ENCODE assay signal across 12 cellular contexts in the genomic region with DNA sequence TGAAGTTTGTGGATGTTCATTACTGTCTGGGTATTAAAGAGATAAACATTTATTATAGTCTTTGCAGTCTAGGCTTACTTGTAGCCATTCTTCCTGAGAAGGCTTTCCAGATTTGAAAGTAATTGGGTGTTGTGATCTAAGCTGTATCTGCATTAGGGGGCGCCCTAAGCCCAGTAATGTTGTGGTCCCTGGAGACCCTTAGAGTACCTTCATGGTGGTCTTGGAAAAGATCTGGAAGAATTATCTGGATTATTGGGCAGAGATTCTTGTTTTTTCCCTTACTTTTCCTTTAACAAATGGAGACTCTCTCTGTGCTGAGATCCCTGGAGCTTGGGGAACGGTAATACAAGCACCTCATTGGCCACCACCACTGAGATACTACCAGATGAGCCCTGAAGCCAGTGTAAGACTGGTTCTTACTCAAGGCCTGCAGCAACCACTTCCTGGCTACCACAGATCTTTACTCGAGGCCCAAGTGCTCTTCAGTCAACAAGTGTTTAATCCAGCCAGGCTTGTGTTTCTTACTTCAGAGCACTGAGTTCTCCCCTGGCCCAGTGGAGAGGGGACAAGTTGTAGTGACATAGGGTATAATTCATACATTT.
DNase-seq lines count a peak whose midpoint lies in the region; FAIRE-seq and TF ChIP-seq lines count a peak whose summit lies in the region.
"Had no signal": no experiment of that assay in that cellular context is flagged by ENCODE, and none has a peak within 500 bp of the region (broad histone marks: within the 10 kb centered on the region; RNA-seq: fewer than 3 reads in every experiment).

No MANE protein-coding gene starts in this region.

- no peaks in the 10 kb centered on the region for H3K9me3 ChIP-seq in A673 (ENCODE audit: low read depth, low read length, poor library complexity, severe bottlenecking)
- no peaks in the 10 kb centered on the region for H3K9me3 ChIP-seq in SJCRH30 (replicated peaks)

- H3K4me3 ChIP-seq in A673 (ENCODE audit: low read depth, low read length, poor library complexity, severe bottlenecking), result no peak overlapping the region
- H3K4me3 ChIP-seq in SJCRH30, result no peak overlapping the region
- no peak overlapping the region for H3K4me3 ChIP-seq in foreskin fibroblast (ENCODE audit: low read depth in 1 of 2, low read length in 2 of 2)

- TF ChIP-seq CTCF in A673 (conservative IDR thresholded peaks at IDR 0.05; ENCODE audit: low read depth, low read length) (peak; percentile 54), foreskin fibroblast (IDR thresholded peaks at IDR 0.05; ENCODE audit: low read depth, low read length) (peak; percentile 21)

- CTCF ChIA-PET in A673 (lab: Charles Lee), result interaction anchor here (1.0 kb wide), 1 partner anchor 485 kb away, joined by 4 read pairs; no protein-coding TSS in a partner anchor

- intact Hi-C loops in A673 (cut with micrococcal nuclease; ENCODE audit: unreplicated experiment) (loop anchor here (1.0 to 5.0 kb wide), 2 partner anchors 290 to 486 kb away; no protein-coding TSS in a partner anchor), posterior cingulate gyrus (cut with DNase I) (no loop called here)

- no TSS peak for BruUV-seq in A673 (replicated peaks; lab: Mats Ljungman, UMichigan)

- H3K27me3 ChIP-seq in A673 (replicated peaks; ENCODE audit: insufficient read depth, low read depth, low read length, poor library complexity) (no peaks in the 10 kb centered on the region), SJCRH30 (no peaks in the 10 kb centered on the region)

- H3K4me1 ChIP-seq in A673 (ENCODE audit: insufficient read depth, low read length, poor library complexity, severe bottlenecking) (no peaks in the 10 kb centered on the region), SJCRH30 (no peaks in the 10 kb centered on the region; the same call in 1 of the 2 replicates)

- H3K36me3 ChIP-seq in A673 (ENCODE audit: insufficient read depth, low read length, poor library complexity, severe bottlenecking) (no peaks in the 10 kb centered on the region), SJCRH30 (no peaks in the 10 kb centered on the region)

- POLR2A ChIA-PET in A673 (lab: Charles Lee; ENCODE audit: low non-redundant PET), result no interaction called here

- no peak overlapping the region for H3K27ac ChIP-seq in A673 (ENCODE audit: low read depth, low read length, poor library complexity, severe bottlenecking)
- no peak overlapping the region for H3K27ac ChIP-seq in SJCRH30

- peak; percentile 67 for FAIRE-seq in GM18507 (lab: Jason Lieb, UNC)
- FAIRE-seq: keratinocyte had no signal

- DNase-seq in A673 (ENCODE audit: low spot score) (peak; percentile 54), GM18507 (ENCODE audit: extremely low spot score, insufficient read length, low read depth) (no peak), SJCRH30 (peak; percentile 37 to 77), foreskin fibroblast (peak in 1 of 2 donors; percentile 5), NCI-H748 (lab: John Stamatoyannopoulos, UW; ENCODE audit: unreplicated experiment) (no peak), posterior cingulate gyrus (no peak), NCI-H446 (lab: John Stamatoyannopoulos, UW) (no peak), DMS153 treated with DMSO at 0.1 percent for 48 hours (lab: John Stamatoyannopoulos, UW; ENCODE audit: unreplicated experiment) (no peak)
- DNase-seq: activated T-cell treated with anti-CD3 and anti-CD28 coated beads, Interleukin-2, amount 50 U/mL, for 1 hour; effector CD4-positive, alpha-beta T cell; T-cell had no signal

Comparison
In these comparisons a context has a peak if more than half of its experiments do, and no peak if none do; other contexts are left out.
1. DNase-seq: peak in A673 (single experiment) and SJCRH30 (2 of 2); none in GM18507 (single experiment), NCI-H748 (single experiment), posterior cingulate gyrus (0 of 10), NCI-H446 (0 of 2) and DMS153 treated with DMSO at 0.1 percent for 48 hours (single experiment).